ENCODE assay signal across 8 cellular contexts in genomic region chrX:119757979-119758681, GRCh38. TPM values are rescaled to one million over a fixed set of nuclear protein-coding genes. Genes with fewer than 3 reads are reported as not detected.
DNase-seq lines count a peak whose midpoint lies in the region; ATAC-seq and TF ChIP-seq lines count a peak whose summit lies in the region.

SOWAHD (plus strand) TSS chrX:119758588; CDS start chrX:119758668, 80 bp downstream.

- no peaks in the 10 kb centered on the region for H3K79me2 ChIP-seq in OCI-LY7 (ENCODE audit: insufficient read depth, low read depth, low read length)

- H3K9me3 ChIP-seq in OCI-LY7 (ENCODE audit: low read length) = no peaks in the 10 kb centered on the region
- H3K9me3 ChIP-seq in iPS-18c (ENCODE audit: control insufficient read depth, insufficient read depth, low read length) = peaks cover 11% of the 10 kb centered on the region
- no peaks in the 10 kb centered on the region for H3K9me3 ChIP-seq in skeletal muscle tissue (ENCODE audit: control insufficient read depth in 3 of 3, low read length in 3 of 3)

- no peaks in the 10 kb centered on the region for H3K36me3 ChIP-seq in OCI-LY7 (ENCODE audit: insufficient read depth, low read length)
- no peaks in the 10 kb centered on the region for H3K36me3 ChIP-seq in skeletal muscle tissue (ENCODE audit: control insufficient read depth in 3 of 3, insufficient read depth in 3 of 3, low read length in 3 of 3)

- BruUV-seq in OCI-LY7 (replicated peaks; lab: Mats Ljungman, UMichigan) = no TSS peak

- H3K4me2 ChIP-seq in OCI-LY7 (ENCODE audit: low read length) = peak within 1 kb of the TSS; percentile 87

- H3K27ac ChIP-seq in OCI-LY7 (ENCODE audit: low read depth, low read length, poor library complexity, severe bottlenecking) = no peak within 1 kb of the TSS
- H3K27ac ChIP-seq in skeletal muscle tissue (ENCODE audit: low read depth, low read length) = no peak within 1 kb of the TSS

- CTCF ChIA-PET in activated CD4-positive, alpha-beta T cell treated with anti-CD3 and anti-CD28 coated beads for 36 hours (lab: Charles Lee) = interaction anchor here (0.6 to 2.3 kb wide), 15 partner anchors 22 to 269 kb away, joined by 3 to 8 read pairs (median 4); partner anchors contain the start of gene SEPTIN6
- CTCF ChIA-PET in OCI-LY7 (lab: Charles Lee; ENCODE audit: unreplicated experiment) = interaction anchor here (0.6 to 0.7 kb wide), 2 partner anchors 17 to 148 kb away, joined by 3 to 5 read pairs; no protein-coding TSS in a partner anchor

- H3K4me3 ChIP-seq in OCI-LY7 (ENCODE audit: low read depth, low read length, poor library complexity, severe bottlenecking) = peak within 1 kb of the TSS; percentile 65
- peak within 1 kb of the TSS; percentile 54 for H3K4me3 ChIP-seq in iPS-18c (ENCODE audit: insufficient read depth, low read depth, low read length)
- peak within 1 kb of the TSS; percentile 7 to 43 (median 35) for H3K4me3 ChIP-seq in skeletal muscle tissue (ENCODE audit: low read length in 3 of 3)

- H3K4me3 Mint-ChIP-seq in activated CD4-positive, alpha-beta T cell treated with anti-CD3 and anti-CD28 coated beads for 36 hours = peak within 1 kb of the TSS; percentile 66

- peak within 1 kb of the TSS; percentile 97 for H3K27ac Mint-ChIP-seq in activated CD4-positive, alpha-beta T cell treated with anti-CD3 and anti-CD28 coated beads for 36 hours

- no peaks in the 10 kb centered on the region for H3K9me2 ChIP-seq in OCI-LY7 (ENCODE audit: insufficient read depth, low read length)

- intact Hi-C loops in activated CD4-positive, alpha-beta T cell treated with anti-CD3 and anti-CD28 coated beads for 36 hours (cut with DNase I, micrococcal nuclease) = loop anchor here (2.0 to 10.0 kb wide), 7 partner anchors 34 to 487 kb away; partner anchors contain the start of genes NDUFA1 (in 2 of the 2), RNF113A (in 2 of the 2), NKAP (in 1 of the 2) and NKRF (in 1 of the 2)
- intact Hi-C loops in OCI-LY7 (cut with micrococcal nuclease; ENCODE audit: unreplicated experiment) = loop anchor here (10.0 kb wide), 1 partner anchor 153 kb away; the partner anchor contains the start of gene NKRF

- H3K4me1 ChIP-seq in OCI-LY7 (ENCODE audit: insufficient read depth, low read length, poor library complexity, severe bottlenecking) (peaks cover 72% of the 10 kb centered on the region), skeletal muscle tissue (ENCODE audit: control insufficient read depth in 3 of 3, insufficient read depth in 3 of 3, low read length in 3 of 3) (peaks cover 0 to 5% (median 0%) of the 10 kb centered on the region in 3 donors)

- peaks cover 48% of the 10 kb centered on the region for H3K4me1 Mint-ChIP-seq in activated CD4-positive, alpha-beta T cell treated with anti-CD3 and anti-CD28 coated beads for 36 hours

- peak; percentile 9 for ATAC-seq in activated CD4-positive, alpha-beta T cell treated with anti-CD3 and anti-CD28 coated beads for 36 hours
- ATAC-seq in GM18861 (IDR thresholded peaks at IDR 0.05; ENCODE audit: unreplicated experiment) = no peak
- ATAC-seq in HG03521 (IDR thresholded peaks at IDR 0.05; ENCODE audit: unreplicated experiment) = no peak

- DNase-seq in activated CD4-positive, alpha-beta T cell treated with anti-CD3 and anti-CD28 coated beads for 36 hours = peak; percentile 32
- DNase-seq in activated CD4-positive, alpha-beta T cell treated with anti-CD3 and anti-CD28 coated beads, Interleukin-2, amount 50 U/mL, for 4 hours = no peak
- DNase-seq in OCI-LY7 (ENCODE audit: low spot score) (peak; percentile 39), astrocyte of the hippocampus (ENCODE audit: low read depth, low spot score) (peak; percentile 33)

- POLR2A ChIA-PET in activated CD4-positive, alpha-beta T cell treated with anti-CD3 and anti-CD28 coated beads for 36 hours (lab: Charles Lee) = interaction anchor here (0.5 to 1.8 kb wide), 7 partner anchors 27 to 775 kb away, joined by 3 to 9 read pairs (median 4); partner anchors contain the start of genes RPL39, SEPTIN6 and UPF3B
- POLR2A ChIA-PET in OCI-LY7 (lab: Charles Lee) = interaction anchor here (1.0 to 1.6 kb wide), 4 partner anchors 17 to 138 kb away, joined by 3 to 4 read pairs (median 4); partner anchors contain the start of gene UPF3B

- H2AFZ ChIP-seq in OCI-LY7 (ENCODE audit: low read length) = peak within 1 kb of the TSS; percentile 91

- H4K20me1 ChIP-seq in OCI-LY7 (ENCODE audit: insufficient read depth, low read length) = no peaks in the 10 kb centered on the region

- H3K9me3 Mint-ChIP-seq in activated CD4-positive, alpha-beta T cell treated with anti-CD3 and anti-CD28 coated beads for 36 hours (ENCODE audit: low read depth) = no peaks in the 10 kb centered on the region

- H3K9ac ChIP-seq in skeletal muscle tissue (ENCODE audit: low read depth in 1 of 3, low read length in 3 of 3) = peak within 1 kb of the TSS in 1 of 3 donors; percentile 16

- no peaks in the 10 kb centered on the region for H3K27me3 Mint-ChIP-seq in activated CD4-positive, alpha-beta T cell treated with anti-CD3 and anti-CD28 coated beads for 36 hours

- no peaks in the 10 kb centered on the region for H3K36me3 Mint-ChIP-seq in activated CD4-positive, alpha-beta T cell treated with anti-CD3 and anti-CD28 coated beads for 36 hours (ENCODE audit: low read depth)

- peaks cover 11 to 20% (median 15%) of the 10 kb centered on the region in 3 donors for H3K27me3 ChIP-seq in skeletal muscle tissue (ENCODE audit: control insufficient read depth in 3 of 3, insufficient read depth in 3 of 3, low read length in 3 of 3)

- TF ChIP-seq CTCF in OCI-LY7 (conservative IDR thresholded peaks at IDR 0.05; ENCODE audit: low read length) = no peak

RNA-seq across cellular contexts. Expression of gene SOWAHD, which starts in this region (rescaled TPM):
- under 1 TPM; 0.11 to 0.30 TPM for total RNA-seq in activated CD4-positive, alpha-beta T cell treated with anti-CD3 and anti-CD28 coated beads for 36 hours
- total RNA-seq in OCI-LY7 (2014; rRNA removed; shearing (Covaris generic)) = not detected in 2 replicates
- total RNA-seq in OCI-LY7 (2022) (0.29 and 0.55 TPM in 2 replicates), skeletal muscle tissue (1.6 TPM)

Comparison
In these comparisons a context has a peak if more than half of its experiments do, and no peak if none do; other contexts are left out.
1. Peak in DNase-seq and ATAC-seq in activated CD4-positive, alpha-beta T cell treated with anti-CD3 and anti-CD28 coated beads for 36 hours; RNA of the gene not detected or under 1 TPM.
2. Peak in DNase-seq, H3K4me3 ChIP-seq and H3K4me2 ChIP-seq in OCI-LY7; RNA of the gene not detected or under 1 TPM.